In genomic region chr12:43336962-43337555, GRCh38 we compare ENCODE assay signal across 8 cellular contexts.
DNase-seq lines count a peak whose midpoint lies in the region; ATAC-seq lines count a peak whose summit lies in the region.

No MANE protein-coding gene starts in this region.

- no peak for ATAC-seq in HG02884 (IDR thresholded peaks at IDR 0.05; ENCODE audit: unreplicated experiment)
- ATAC-seq in GM18519 (IDR thresholded peaks at IDR 0.05; ENCODE audit: low FRiP score, unreplicated experiment): no peak

- H3K4me3 ChIP-seq in H7 (ENCODE audit: insufficient read depth, low read depth, low read length): no peak overlapping the region

- no peaks in the 10 kb centered on the region for H3K27me3 ChIP-seq in H7 (ENCODE audit: control insufficient read depth, insufficient read depth, low read length)

- H3K36me3 ChIP-seq in H7 (replicated peaks; ENCODE audit: control insufficient read depth, insufficient read depth, low read length): no peaks in the 10 kb centered on the region

- DNase-seq in AG20443 (ENCODE audit: low spot score) (peak; percentile 23), H7 (peak; percentile 18), SW480 (ENCODE audit: low spot score) (peak; percentile 39), kidney glomerular epithelial cell (lab: John Stamatoyannopoulos, UW) (peak; percentile 58), NCI-H524 treated with DMSO at 0.1 percent for 48 hours (lab: John Stamatoyannopoulos, UW) (no peak), NCI-H345 (lab: John Stamatoyannopoulos, UW) (no peak)

Comparison
In these comparisons a context has a peak if more than half of its experiments do, and no peak if none do; other contexts are left out.
1. DNase-seq: peak in AG20443 (single experiment), H7 (single experiment), SW480 (single experiment) and kidney glomerular epithelial cell (single experiment); none in NCI-H524 treated with DMSO at 0.1 percent for 48 hours (single experiment) and NCI-H345 (single experiment).